ENCODE assay signal across 1 cellular context in genomic region chr16:19781196-19781595, GRCh38.
TF ChIP-seq lines count a peak whose summit lies in the region.

No MANE protein-coding gene starts in this region.

TF ChIP-seq in H1, 55 proteins besides CTCF, POLR2A, EP300 and RAD21:
- TF ChIP-seq EZH2 (IDR thresholded peaks at IDR 0.05; ENCODE audit: low read depth, low read length, severe bottlenecking) = no peak
- no peak for TF ChIP-seq CHD2 (IDR thresholded peaks at IDR 0.05; ENCODE audit: low read length)
- TF ChIP-seq YY1 (IDR thresholded peaks at IDR 0.05; ENCODE audit: low read depth, low read length) = no peak
- TF ChIP-seq, protein P1, sequence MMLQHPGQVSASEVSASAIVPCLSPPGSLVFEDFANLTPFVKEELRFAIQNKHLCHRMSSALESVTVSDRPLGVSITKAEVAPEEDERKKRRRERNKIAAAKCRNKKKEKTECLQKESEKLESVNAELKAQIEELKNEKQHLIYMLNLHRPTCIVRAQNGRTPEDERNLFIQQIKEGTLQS (IDR thresholded peaks at IDR 0.05; ENCODE audit: insufficient read depth, low read depth, low read length) = no peak
- no peak for TF ChIP-seq TBP (IDR thresholded peaks at IDR 0.05; ENCODE audit: low read depth, low read length)
- TF ChIP-seq RXRA (IDR thresholded peaks at IDR 0.05; ENCODE audit: insufficient read depth, low read depth, low read length) = no peak
- TF ChIP-seq, protein P2, sequence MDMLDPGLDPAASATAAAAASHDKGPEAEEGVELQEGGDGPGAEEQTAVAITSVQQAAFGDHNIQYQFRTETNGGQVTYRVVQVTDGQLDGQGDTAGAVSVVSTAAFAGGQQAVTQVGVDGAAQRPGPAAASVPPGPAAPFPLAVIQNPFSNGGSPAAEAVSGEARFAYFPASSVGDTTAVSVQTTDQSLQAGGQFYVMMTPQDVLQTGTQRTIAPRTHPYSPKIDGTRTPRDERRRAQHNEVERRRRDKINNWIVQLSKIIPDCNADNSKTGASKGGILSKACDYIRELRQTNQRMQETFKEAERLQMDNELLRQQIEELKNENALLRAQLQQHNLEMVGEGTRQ (IDR thresholded peaks at IDR 0.05; ENCODE audit: low read length) = no peak
- no peak for TF ChIP-seq KDM5A (IDR thresholded peaks at IDR 0.05; ENCODE audit: low read length)
- TF ChIP-seq CEBPB (IDR thresholded peaks at IDR 0.05; ENCODE audit: low read depth, low read length) = no peak
- TF ChIP-seq FOSL1 (IDR thresholded peaks at IDR 0.05; ENCODE audit: insufficient read depth, low read depth, low read length) = no peak
TF ChIP-seq in H1: peak in this region for 0.
